1 cellular context compared by ENCODE assay signal in the genomic region with DNA sequence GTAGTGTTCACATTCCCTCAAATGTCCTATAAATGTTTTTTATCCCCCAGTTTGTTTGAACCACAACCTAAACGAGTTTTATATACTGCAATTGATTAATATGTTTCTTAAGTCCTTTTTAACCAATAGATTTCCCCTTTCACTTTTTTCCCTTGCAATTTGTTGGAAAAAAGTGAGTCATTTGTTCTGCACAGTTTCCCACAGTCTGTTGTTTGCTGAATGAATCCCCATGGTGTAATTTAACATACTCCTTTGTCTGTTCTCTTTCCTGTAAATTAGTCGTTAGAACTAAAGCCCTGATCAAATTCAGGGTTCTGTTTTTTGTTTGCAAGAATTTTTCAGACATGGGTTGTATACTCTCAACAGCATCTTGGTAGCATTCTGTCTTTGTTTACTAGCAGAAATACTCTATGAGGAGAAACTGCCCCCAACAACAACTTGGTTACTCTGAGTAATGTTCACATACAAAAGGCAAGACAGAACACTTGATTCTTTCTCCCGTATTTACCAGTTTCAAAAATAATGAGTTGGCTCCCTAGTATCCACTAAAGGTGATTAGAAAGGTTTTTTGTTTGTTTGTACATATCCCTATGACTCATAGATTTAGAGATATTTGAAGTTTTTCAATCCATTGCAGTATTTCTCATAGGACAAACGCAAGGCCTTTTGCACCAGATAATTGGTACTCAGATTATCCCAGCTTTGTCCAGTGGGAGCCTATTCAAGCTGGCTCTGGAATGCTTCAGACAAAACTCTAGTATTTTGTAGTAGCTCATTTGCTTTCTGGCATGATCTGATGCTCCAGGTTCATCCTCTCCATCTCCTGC.
TF ChIP-seq lines count a peak whose summit lies in the region.

No MANE protein-coding gene starts in this region.

TF ChIP-seq in SK-N-SH, 30 proteins besides CTCF, POLR2A, EP300 and RAD21 (continued from another document):
- TF ChIP-seq ZBTB33 (IDR thresholded peaks at IDR 0.05; ENCODE audit: borderline replicate concordance, low read depth) (no peak), SIN3A (IDR thresholded peaks at IDR 0.05; ENCODE audit: borderline replicate concordance, low read depth, low read length) (no peak)
TF ChIP-seq in SK-N-SH: peak in this region for 0.
